In the genomic region with DNA sequence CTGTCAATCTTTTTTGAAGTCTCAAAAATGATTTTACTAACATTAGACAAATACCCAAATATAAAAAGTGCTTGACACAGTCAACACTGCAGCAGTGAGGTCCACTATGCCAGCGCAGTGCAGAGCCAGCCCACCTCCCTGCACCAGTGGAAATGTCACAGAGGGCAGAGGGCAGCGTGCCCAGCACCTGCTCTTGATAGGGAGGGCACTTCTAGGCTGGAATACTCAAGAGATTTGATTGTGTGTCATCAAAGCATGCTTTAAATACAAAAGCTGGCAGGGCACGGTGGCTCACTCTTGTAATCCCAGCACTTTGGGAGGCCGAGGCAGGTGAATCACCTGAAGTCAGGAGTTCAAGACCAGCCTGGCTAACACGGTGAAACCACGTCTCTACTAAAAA, we compare ENCODE assay signal across 18 cellular contexts.
DNase-seq lines count a peak whose midpoint lies in the region; ATAC-seq and TF ChIP-seq lines count a peak whose summit lies in the region.
"Had no signal": no experiment of that assay in that cellular context is flagged by ENCODE, and none has a peak within 500 bp of the region (broad histone marks: within the 10 kb centered on the region; RNA-seq: fewer than 3 reads in every experiment).

No MANE protein-coding gene starts in this region.

- in situ Hi-C loops in transverse colon (cut with MboI; ENCODE audit: low pct_ligation_motif_present in 1 of 4, low pct_unique_long_range_greater_than_20kb in 1 of 4, low sequenced_read_pairs in 3 of 4), result no loop called here

- no peak for TF ChIP-seq EP300 in transverse colon (IDR thresholded peaks at IDR 0.05; ENCODE audit: low read depth)

- H3K9me3 ChIP-seq in body of pancreas, result no peaks in the 10 kb centered on the region
- no peaks in the 10 kb centered on the region for H3K9me3 ChIP-seq in mucosa of descending colon
- H3K9me3 ChIP-seq in transverse colon, result no peaks in the 10 kb centered on the region
- H3K9me3 ChIP-seq: ascending aorta had no signal

- H3K4me3 Mint-ChIP-seq in activated T-cell treated with anti-CD3 and anti-CD28 coated beads, Interleukin-2, amount 50 U/mL, for 72 hours, result no peak overlapping the region
- H3K4me3 Mint-ChIP-seq: HFFc6 had no signal

- intact Hi-C loops in body of pancreas (cut with DNase I) (no loop called here), mucosa of descending colon (cut with DNase I, micrococcal nuclease) (no loop called here), transverse colon (cut with DNase I; ENCODE audit: low total_unique reads) (loop anchor here (2.0 kb wide), 1 partner anchor 64 kb away; no protein-coding TSS in a partner anchor)

- no peak for ATAC-seq in activated T-cell treated with anti-CD3 and anti-CD28 coated beads, Interleukin-2, amount 50 U/mL, for 72 hours (replicated peaks in 1 of 2)
- peak; percentile 16 for ATAC-seq in body of pancreas
- peak; percentile 13 for ATAC-seq in mucosa of descending colon
- no peak for ATAC-seq in HG02981 (IDR thresholded peaks at IDR 0.05; ENCODE audit: unreplicated experiment)

- H3K4me1 ChIP-seq in body of pancreas (peaks cover 66% of the 10 kb centered on the region), mucosa of descending colon (ENCODE audit: low read depth) (peaks cover 49% of the 10 kb centered on the region), transverse colon (peaks cover 19 to 65% (median 47%) of the 10 kb centered on the region in 4 donors)

- H3K4me1 Mint-ChIP-seq in activated T-cell treated with anti-CD3 and anti-CD28 coated beads, Interleukin-2, amount 50 U/mL, for 72 hours (ENCODE audit: low read depth), result peaks cover 99% of the 10 kb centered on the region

- H3K27me3 ChIP-seq in body of pancreas, result no peaks in the 10 kb centered on the region
- H3K27me3 ChIP-seq in transverse colon, result no peaks in the 10 kb centered on the region
- H3K27me3 ChIP-seq: ascending aorta, hepatocyte had no signal

- DNase-seq in activated T-cell treated with anti-CD3 and anti-CD28 coated beads, Interleukin-2, amount 50 U/mL, for 72 hours, result no peak
- no peak for DNase-seq in activated T-cell treated with anti-CD3 and anti-CD28 coated beads, Interleukin-2, amount 50 U/mL, for 1 hour
- DNase-seq in body of pancreas, result peak; percentile 42 to 63 (median 54)
- DNase-seq in mucosa of descending colon, result no peak
- no peak for DNase-seq in transverse colon
- DNase-seq in NOMO-1 treated with DMSO at 0.1 percent for 48 hours (lab: John Stamatoyannopoulos, UW; ENCODE audit: unreplicated experiment), result no peak
- no peak for DNase-seq in GM19238 (ENCODE audit: insufficient read length, low spot score)
- DNase-seq: CD4-positive, alpha-beta memory T cell; HFFc6; NCI-H1048; NCI-H2107; NCI-H526 treated with DMSO at 0.1 percent for 48 hours; stimulated activated CD4-positive, alpha-beta T cell treated with anti-CD3 and anti-CD28 coated beads, Interleukin-2, amount 100 ng/mL, for 48 hours; T1000 had no signal

- 26 to 27% methylated on average over 6 of the region's 6 CpGs for WGBS in body of pancreas, 2 donors
- WGBS in transverse colon (ENCODE audit: low coverage in 1 of 2), 2 donors, result 45% methylated on average over 6 of the region's 6 CpGs; no CpG with 5 or more reads in 1 of the 2 donors

- H3K36me3 Mint-ChIP-seq in activated T-cell treated with anti-CD3 and anti-CD28 coated beads, Interleukin-2, amount 50 U/mL, for 72 hours (ENCODE audit: insufficient read depth in 2 of 2), result peaks cover 3 to 16% of the 10 kb centered on the region in 2 donors

- H3K27ac Mint-ChIP-seq in activated T-cell treated with anti-CD3 and anti-CD28 coated beads, Interleukin-2, amount 50 U/mL, for 72 hours, result peak overlapping the region; percentile 32
- H3K27ac Mint-ChIP-seq: HFFc6 had no signal

- TF ChIP-seq CTCF in body of pancreas (IDR thresholded peaks at IDR 0.05), result no peak
- TF ChIP-seq CTCF in mucosa of descending colon (IDR thresholded peaks at IDR 0.05), result no peak
- TF ChIP-seq CTCF in transverse colon (IDR thresholded peaks at IDR 0.05), result no peak

- H3K27ac ChIP-seq in body of pancreas, result peak overlapping the region; percentile 53 to 85 (median 76)
- peak overlapping the region; percentile 43 to 77 (median 72) for H3K27ac ChIP-seq in transverse colon
- H3K27ac ChIP-seq: ascending aorta, hepatocyte, KMS-11 had no signal

- TF ChIP-seq POLR2A in body of pancreas (IDR thresholded peaks at IDR 0.05) (no peak), transverse colon (IDR thresholded peaks at IDR 0.05) (no peak)

- H3K27me3 Mint-ChIP-seq in activated T-cell treated with anti-CD3 and anti-CD28 coated beads, Interleukin-2, amount 50 U/mL, for 72 hours (ENCODE audit: low read depth), result no peaks in the 10 kb centered on the region
- H3K27me3 Mint-ChIP-seq: CD4-positive, alpha-beta memory T cell had no signal

- no peak overlapping the region for H3K4me3 ChIP-seq in body of pancreas
- no peak overlapping the region for H3K4me3 ChIP-seq in mucosa of descending colon
- no peak overlapping the region for H3K4me3 ChIP-seq in transverse colon
- H3K4me3 ChIP-seq: ascending aorta, hepatocyte had no signal

- H3K36me3 ChIP-seq in body of pancreas (replicated peaks in 1 of 2; ENCODE audit: insufficient read depth in 1 of 2, low read depth in 2 of 2), result no peaks in the 10 kb centered on the region
- no peaks in the 10 kb centered on the region for H3K36me3 ChIP-seq in mucosa of descending colon (ENCODE audit: low read depth)
- no peaks in the 10 kb centered on the region for H3K36me3 ChIP-seq in transverse colon
- H3K36me3 ChIP-seq: ascending aorta had no signal

- H3K9me3 Mint-ChIP-seq in activated T-cell treated with anti-CD3 and anti-CD28 coated beads, Interleukin-2, amount 50 U/mL, for 72 hours, result no peaks in the 10 kb centered on the region
- H3K9me3 Mint-ChIP-seq: CD4-positive, alpha-beta memory T cell; HFFc6 had no signal

Comparison
In these comparisons a context has a peak if more than half of its experiments do, and no peak if none do; other contexts are left out.
1. ATAC-seq: peak in body of pancreas (single experiment) and mucosa of descending colon (single experiment); none in activated T-cell treated with anti-CD3 and anti-CD28 coated beads, Interleukin-2, amount 50 U/mL, for 72 hours (0 of 2) and HG02981 (single experiment).
2. DNase-seq: peak in body of pancreas (4 of 4); none in activated T-cell treated with anti-CD3 and anti-CD28 coated beads, Interleukin-2, amount 50 U/mL, for 72 hours (0 of 2), activated T-cell treated with anti-CD3 and anti-CD28 coated beads, Interleukin-2, amount 50 U/mL, for 1 hour (single experiment), mucosa of descending colon (0 of 3), transverse colon (single experiment), NOMO-1 treated with DMSO at 0.1 percent for 48 hours (single experiment) and GM19238 (single experiment).